ENCODE assay signal across 8 cellular contexts in genomic region chr1:20485527-20486456, GRCh38. TPM values are rescaled to one million over a fixed set of nuclear protein-coding genes. Genes with fewer than 3 reads are reported as not detected.
DNase-seq lines count a peak whose midpoint lies in the region; ATAC-seq and TF ChIP-seq lines count a peak whose summit lies in the region.

CAMK2N1 (minus strand) TSS chr1:20486210; CDS start chr1:20485379, 831 bp downstream.

- H3K27ac Mint-ChIP-seq in activated T-cell treated with anti-CD3 and anti-CD28 coated beads, Interleukin-2, amount 50 U/mL, for 24 hours = no peak within 1 kb of the TSS
- peak within 1 kb of the TSS; percentile 68 for H3K27ac Mint-ChIP-seq in stimulated activated memory B cell treated with anti-CD40 and anti-IgM and Interleukin-4, amounts not matched to agents 10 μg/mL and 1 μg/mL and 100 μg/mL, for 72 hours

- ATAC-seq in stimulated activated memory B cell treated with anti-CD40 and anti-IgM and Interleukin-4, amounts not matched to agents 10 μg/mL and 1 μg/mL and 100 μg/mL, for 72 hours = peak; percentile 60
- no peak for ATAC-seq in GM19452 (IDR thresholded peaks at IDR 0.05; ENCODE audit: unreplicated experiment)

- DNase-seq in EL (peak; percentile 67), NCI-H510A treated with DMSO at 0.1 percent for 48 hours (lab: John Stamatoyannopoulos, UW) (peak; percentile 89), epithelial cell of proximal tubule (ENCODE audit: low read depth) (no peak), midbrain (lab: John Stamatoyannopoulos, UW) (peak; percentile 87), NOMO-1 treated with dmso at 0.1 percent for 144 hours (lab: John Stamatoyannopoulos, UW; ENCODE audit: unreplicated experiment) (no peak)
- DNase-seq in activated T-cell treated with anti-CD3 and anti-CD28 coated beads, Interleukin-2, amount 50 U/mL, for 24 hours = peak; percentile 72

- peaks cover 14% of the 10 kb centered on the region for H3K4me1 Mint-ChIP-seq in activated T-cell treated with anti-CD3 and anti-CD28 coated beads, Interleukin-2, amount 50 U/mL, for 24 hours (ENCODE audit: low read depth)
- H3K4me1 Mint-ChIP-seq in stimulated activated memory B cell treated with anti-CD40 and anti-IgM and Interleukin-4, amounts not matched to agents 10 μg/mL and 1 μg/mL and 100 μg/mL, for 72 hours = peaks cover 24% of the 10 kb centered on the region

- H3K9me3 Mint-ChIP-seq in activated T-cell treated with anti-CD3 and anti-CD28 coated beads, Interleukin-2, amount 50 U/mL, for 24 hours = no peaks in the 10 kb centered on the region
- no peaks in the 10 kb centered on the region for H3K9me3 Mint-ChIP-seq in stimulated activated memory B cell treated with anti-CD40 and anti-IgM and Interleukin-4, amounts not matched to agents 10 μg/mL and 1 μg/mL and 100 μg/mL, for 72 hours

- H3K27me3 Mint-ChIP-seq in activated T-cell treated with anti-CD3 and anti-CD28 coated beads, Interleukin-2, amount 50 U/mL, for 24 hours = peaks cover 72% of the 10 kb centered on the region
- peaks cover 69% of the 10 kb centered on the region for H3K27me3 Mint-ChIP-seq in stimulated activated memory B cell treated with anti-CD40 and anti-IgM and Interleukin-4, amounts not matched to agents 10 μg/mL and 1 μg/mL and 100 μg/mL, for 72 hours

- peak within 1 kb of the TSS; percentile 97 for H3K4me3 ChIP-seq in epithelial cell of proximal tubule (ENCODE audit: low read depth, low read length)

- H3K36me3 Mint-ChIP-seq in activated T-cell treated with anti-CD3 and anti-CD28 coated beads, Interleukin-2, amount 50 U/mL, for 24 hours (ENCODE audit: low read depth) = no peaks in the 10 kb centered on the region
- no peaks in the 10 kb centered on the region for H3K36me3 Mint-ChIP-seq in stimulated activated memory B cell treated with anti-CD40 and anti-IgM and Interleukin-4, amounts not matched to agents 10 μg/mL and 1 μg/mL and 100 μg/mL, for 72 hours

- no peak for TF ChIP-seq CTCF in epithelial cell of proximal tubule (conservative IDR thresholded peaks at IDR 0.05; ENCODE audit: low read depth, low read length)

- peak within 1 kb of the TSS; percentile 73 for H3K4me3 Mint-ChIP-seq in activated T-cell treated with anti-CD3 and anti-CD28 coated beads, Interleukin-2, amount 50 U/mL, for 24 hours
- H3K4me3 Mint-ChIP-seq in stimulated activated memory B cell treated with anti-CD40 and anti-IgM and Interleukin-4, amounts not matched to agents 10 μg/mL and 1 μg/mL and 100 μg/mL, for 72 hours = peak within 1 kb of the TSS; percentile 85

RNA-seq across cellular contexts. Expression of gene CAMK2N1, which starts in this region (rescaled TPM):
- total RNA-seq in epithelial cell of proximal tubule = 18.2 and 19.7 TPM in 2 replicates

Comparison
In these comparisons a context has a peak if more than half of its experiments do, and no peak if none do; other contexts are left out.
1. DNase-seq: peak in EL (single experiment), NCI-H510A treated with DMSO at 0.1 percent for 48 hours (single experiment), activated T-cell treated with anti-CD3 and anti-CD28 coated beads, Interleukin-2, amount 50 U/mL, for 24 hours (single experiment) and midbrain (single experiment); none in epithelial cell of proximal tubule (single experiment) and NOMO-1 treated with dmso at 0.1 percent for 144 hours (single experiment).